ENCODE assay signal across 1 cellular context in the genomic region with DNA sequence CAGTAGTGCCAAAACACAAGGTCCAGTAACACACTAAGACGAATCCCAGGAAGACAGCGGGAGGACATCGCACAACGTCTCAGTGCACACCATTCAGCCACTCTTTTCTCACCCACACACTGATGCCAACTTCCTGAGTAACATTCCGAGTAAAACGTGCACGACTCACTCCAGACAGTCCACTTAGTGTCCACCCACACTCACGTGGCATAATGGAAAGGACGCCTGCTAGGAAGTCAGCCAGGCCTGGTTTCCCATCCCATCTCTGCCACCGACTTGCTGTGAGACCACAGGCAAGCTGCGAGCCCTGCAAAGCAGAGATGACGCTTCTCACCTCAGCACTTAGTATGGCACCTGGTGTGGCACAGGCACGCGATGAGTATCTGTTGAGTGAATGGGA.
TF ChIP-seq lines count a peak whose summit lies in the region.

No MANE protein-coding gene starts in this region.

TF ChIP-seq in IMR-90, 13 proteins besides CTCF, POLR2A, EP300 and RAD21:
- TF ChIP-seq CHD1 (IDR thresholded peaks at IDR 0.05; ENCODE audit: low read depth, low read length) (no peak), MAZ (IDR thresholded peaks at IDR 0.05; ENCODE audit: borderline replicate concordance, low read depth, low read length) (no peak), SMC3 (IDR thresholded peaks at IDR 0.05; ENCODE audit: low read depth, low read length) (no peak), FOS (IDR thresholded peaks at IDR 0.05; ENCODE audit: low read depth, low read length) (no peak), MXI1 (IDR thresholded peaks at IDR 0.05; ENCODE audit: borderline replicate concordance, low read depth, low read length) (no peak), RCOR1 (IDR thresholded peaks at IDR 0.05; ENCODE audit: insufficient replicate concordance, low read length) (no peak), BHLHE40 (IDR thresholded peaks at IDR 0.05; ENCODE audit: low read depth, low read length) (no peak), RFX5 (IDR thresholded peaks at IDR 0.05; ENCODE audit: low read depth, low read length) (no peak), MAFK (IDR thresholded peaks at IDR 0.05; ENCODE audit: low read depth, low read length) (no peak), NFE2L2 (IDR thresholded peaks at IDR 0.05; ENCODE audit: low read depth, low read length) (no peak), CEBPB (IDR thresholded peaks at IDR 0.05; ENCODE audit: low read depth, low read length) (no peak)
- TF ChIP-seq, protein P1, sequence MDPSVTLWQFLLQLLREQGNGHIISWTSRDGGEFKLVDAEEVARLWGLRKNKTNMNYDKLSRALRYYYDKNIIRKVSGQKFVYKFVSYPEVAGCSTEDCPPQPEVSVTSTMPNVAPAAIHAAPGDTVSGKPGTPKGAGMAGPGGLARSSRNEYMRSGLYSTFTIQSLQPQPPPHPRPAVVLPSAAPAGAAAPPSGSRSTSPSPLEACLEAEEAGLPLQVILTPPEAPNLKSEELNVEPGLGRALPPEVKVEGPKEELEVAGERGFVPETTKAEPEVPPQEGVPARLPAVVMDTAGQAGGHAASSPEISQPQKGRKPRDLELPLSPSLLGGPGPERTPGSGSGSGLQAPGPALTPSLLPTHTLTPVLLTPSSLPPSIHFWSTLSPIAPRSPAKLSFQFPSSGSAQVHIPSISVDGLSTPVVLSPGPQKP (IDR thresholded peaks at IDR 0.05; ENCODE audit: borderline replicate concordance, low read depth, low read length): no peak
- TF ChIP-seq, protein P2, sequence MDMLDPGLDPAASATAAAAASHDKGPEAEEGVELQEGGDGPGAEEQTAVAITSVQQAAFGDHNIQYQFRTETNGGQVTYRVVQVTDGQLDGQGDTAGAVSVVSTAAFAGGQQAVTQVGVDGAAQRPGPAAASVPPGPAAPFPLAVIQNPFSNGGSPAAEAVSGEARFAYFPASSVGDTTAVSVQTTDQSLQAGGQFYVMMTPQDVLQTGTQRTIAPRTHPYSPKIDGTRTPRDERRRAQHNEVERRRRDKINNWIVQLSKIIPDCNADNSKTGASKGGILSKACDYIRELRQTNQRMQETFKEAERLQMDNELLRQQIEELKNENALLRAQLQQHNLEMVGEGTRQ (IDR thresholded peaks at IDR 0.05; ENCODE audit: low read depth, low read length): no peak
